ENCODE assay signal across 18 cellular contexts in genomic region chr10:43125881-43126731, GRCh38. TPM values are rescaled to one million over a fixed set of nuclear protein-coding genes. Genes with fewer than 3 reads are reported as not detected.
DNase-seq lines count a peak whose midpoint lies in the region; ATAC-seq and TF ChIP-seq lines count a peak whose summit lies in the region.
"Had no signal": no experiment of that assay in that cellular context is flagged by ENCODE, and none has a peak within 500 bp of the region (broad histone marks: within the 10 kb centered on the region; RNA-seq: fewer than 3 reads in every experiment).

No MANE protein-coding gene starts in this region.

- H3K27me3 Mint-ChIP-seq in activated CD4-positive, alpha-beta memory T cell treated with anti-CD3 and anti-CD28 coated beads, Interleukin-2, amount 10 ng/mL, durations not matched to agents 7 days and 5 days: no peaks in the 10 kb centered on the region
- no peaks in the 10 kb centered on the region for H3K27me3 Mint-ChIP-seq in activated CD4-positive, alpha-beta memory T cell treated with anti-CD3 and anti-CD28 coated beads for 36 hours
- H3K27me3 Mint-ChIP-seq in activated CD8-positive, alpha-beta T cell treated with anti-CD3 and anti-CD28 coated beads for 36 hours: no peaks in the 10 kb centered on the region

- intact Hi-C loops in activated CD4-positive, alpha-beta memory T cell treated with anti-CD3 and anti-CD28 coated beads for 36 hours (cut with micrococcal nuclease): loop anchor here (10.0 kb wide), 2 partner anchors 449 to 491 kb away; partner anchors contain the start of genes ZNF239 and ZNF33B
- intact Hi-C loops in activated CD8-positive, alpha-beta T cell treated with anti-CD3 and anti-CD28 coated beads for 36 hours (cut with micrococcal nuclease): no loop called here
- intact Hi-C loops in left lung (cut with DNase I) (no loop called here), PC-9 (cut with micrococcal nuclease; ENCODE audit: unreplicated experiment) (no loop called here)

- H3K36me3 ChIP-seq in left lung: no peaks in the 10 kb centered on the region
- no peaks in the 10 kb centered on the region for H3K36me3 ChIP-seq in suprapubic skin
- H3K36me3 ChIP-seq in PC-9 (ENCODE audit: low read depth): no peaks in the 10 kb centered on the region
- H3K36me3 ChIP-seq: pancreas, sigmoid colon, thyroid gland had no signal

- no peaks in the 10 kb centered on the region for H3K36me3 Mint-ChIP-seq in activated CD4-positive, alpha-beta memory T cell treated with anti-CD3 and anti-CD28 coated beads, Interleukin-2, amount 10 ng/mL, durations not matched to agents 7 days and 5 days (ENCODE audit: low read depth)
- H3K36me3 Mint-ChIP-seq in activated CD4-positive, alpha-beta memory T cell treated with anti-CD3 and anti-CD28 coated beads for 36 hours: no peaks in the 10 kb centered on the region
- H3K36me3 Mint-ChIP-seq in activated CD8-positive, alpha-beta T cell treated with anti-CD3 and anti-CD28 coated beads for 36 hours (ENCODE audit: low read depth): no peaks in the 10 kb centered on the region

- CTCF ChIA-PET in activated CD4-positive, alpha-beta memory T cell treated with anti-CD3 and anti-CD28 coated beads, Interleukin-2, amount 10 ng/mL, durations not matched to agents 7 days and 5 days (lab: Charles Lee): no interaction called here
- CTCF ChIA-PET in activated CD4-positive, alpha-beta memory T cell treated with anti-CD3 and anti-CD28 coated beads for 36 hours (lab: Charles Lee): no interaction called here
- CTCF ChIA-PET in activated CD8-positive, alpha-beta T cell treated with anti-CD3 and anti-CD28 coated beads for 36 hours (lab: Charles Lee): interaction anchor here (7.0 kb wide), 1 partner anchor 78 kb away, joined by 26 read pairs; no protein-coding TSS in a partner anchor
- CTCF ChIA-PET in PC-9 (lab: Charles Lee): no interaction called here

- H3K4me3 ChIP-seq in left lung (no peak overlapping the region), suprapubic skin (no peak overlapping the region), PC-9 (no peak overlapping the region)
- H3K4me3 ChIP-seq: A549, pancreas, sigmoid colon, thyroid gland had no signal

- H3K79me2 ChIP-seq in PC-9 (ENCODE audit: low read depth): no peaks in the 10 kb centered on the region

- TF ChIP-seq POLR2A in suprapubic skin (IDR thresholded peaks at IDR 0.05): no peak

- peak overlapping the region in 1 of 2 donors; percentile 33 for H3K27ac ChIP-seq in left lung
- no peak overlapping the region for H3K27ac ChIP-seq in suprapubic skin
- no peak overlapping the region for H3K27ac ChIP-seq in PC-9
- H3K27ac ChIP-seq: A549, pancreas, sigmoid colon, thyroid gland had no signal

- H3K4me1 Mint-ChIP-seq in activated CD4-positive, alpha-beta memory T cell treated with anti-CD3 and anti-CD28 coated beads, Interleukin-2, amount 10 ng/mL, durations not matched to agents 7 days and 5 days: peaks cover 85% of the 10 kb centered on the region
- peaks cover 35% of the 10 kb centered on the region for H3K4me1 Mint-ChIP-seq in activated CD4-positive, alpha-beta memory T cell treated with anti-CD3 and anti-CD28 coated beads for 36 hours (ENCODE audit: low read depth)
- peaks cover 40% of the 10 kb centered on the region for H3K4me1 Mint-ChIP-seq in activated CD8-positive, alpha-beta T cell treated with anti-CD3 and anti-CD28 coated beads for 36 hours (ENCODE audit: low read depth)

- no TSS peak for BruUV-seq in PC-9 (replicated peaks; lab: Mats Ljungman, UMichigan)

- DNase-seq in activated CD4-positive, alpha-beta memory T cell treated with anti-CD3 and anti-CD28 coated beads, Interleukin-2, amount 10 ng/mL, durations not matched to agents 7 days and 5 days: peak; percentile 12
- DNase-seq in activated CD4-positive, alpha-beta memory T cell treated with anti-CD3 and anti-CD28 coated beads for 36 hours: no peak
- DNase-seq in activated CD8-positive, alpha-beta T cell treated with anti-CD3 and anti-CD28 coated beads for 36 hours: peak; percentile 1
- peak; percentile 25 to 53 for DNase-seq in left lung
- DNase-seq in suprapubic skin (ENCODE audit: low spot score in 2 of 2): peak; percentile 39 to 64
- DNase-seq in A172 (ENCODE audit: low spot score): no peak
- DNase-seq in T-helper 2 cell: no peak
- no peak for DNase-seq in PC-9
- DNase-seq: hippocampal formation, NCI-H1105, NCI-H2107, NCI-H526, SIG-M5, sigmoid colon, T-helper 9 cell, thyroid gland had no signal

- WGBS in suprapubic skin: 85% methylated on average over 18 of the region's 23 CpGs

- TF ChIP-seq CTCF in activated CD8-positive, alpha-beta T cell treated with anti-CD3 and anti-CD28 coated beads for 36 hours (IDR thresholded peaks at IDR 0.05): no peak
- TF ChIP-seq CTCF in left lung (IDR thresholded peaks at IDR 0.05): no peak
- TF ChIP-seq CTCF in suprapubic skin (IDR thresholded peaks at IDR 0.05): no peak
- TF ChIP-seq CTCF in PC-9 (conservative IDR thresholded peaks at IDR 0.05): no peak

- no peaks in the 10 kb centered on the region for H3K9me2 ChIP-seq in PC-9 (ENCODE audit: insufficient read depth)

- no peak overlapping the region for H3K4me2 ChIP-seq in PC-9
- H3K4me2 ChIP-seq: A549 had no signal

- H3K27me3 ChIP-seq in left lung (no peaks in the 10 kb centered on the region), suprapubic skin (no peaks in the 10 kb centered on the region), PC-9 (ENCODE audit: insufficient read depth, low read depth) (0 out of 2 replicates have a peak, but pooled peaks cover 2% of the 10 kb centered on the region)
- H3K27me3 ChIP-seq: pancreas, sigmoid colon, thyroid gland had no signal

- no peak for TF ChIP-seq EP300 in suprapubic skin (IDR thresholded peaks at IDR 0.05)

- H3K9me3 ChIP-seq in left lung (no peaks in the 10 kb centered on the region), suprapubic skin (no peaks in the 10 kb centered on the region), PC-9 (ENCODE audit: insufficient read depth, low read depth) (no peaks in the 10 kb centered on the region)
- H3K9me3 ChIP-seq: A549, pancreas, sigmoid colon, thyroid gland had no signal

- no peaks in the 10 kb centered on the region for H4K20me1 ChIP-seq in PC-9 (ENCODE audit: insufficient read depth)

- POLR2A ChIA-PET in activated CD4-positive, alpha-beta memory T cell treated with anti-CD3 and anti-CD28 coated beads, Interleukin-2, amount 10 ng/mL, durations not matched to agents 7 days and 5 days (lab: Charles Lee): interaction anchor here (14.0 kb wide), 1 partner anchor 13 kb away, joined by 415 read pairs; the partner anchor contains the start of gene CSGALNACT2
- POLR2A ChIA-PET in activated CD4-positive, alpha-beta memory T cell treated with anti-CD3 and anti-CD28 coated beads for 36 hours (lab: Charles Lee): no interaction called here
- POLR2A ChIA-PET in activated CD8-positive, alpha-beta T cell treated with anti-CD3 and anti-CD28 coated beads for 36 hours (lab: Charles Lee): interaction anchor here (5.5 kb wide), 1 partner anchor 14 kb away, joined by 34 read pairs; the partner anchor contains the start of gene CSGALNACT2
- POLR2A ChIA-PET in PC-9 (lab: Charles Lee; ENCODE audit: unreplicated experiment): no interaction called here

- no peak overlapping the region for H3K4me3 Mint-ChIP-seq in activated CD4-positive, alpha-beta memory T cell treated with anti-CD3 and anti-CD28 coated beads, Interleukin-2, amount 10 ng/mL, durations not matched to agents 7 days and 5 days
- H3K4me3 Mint-ChIP-seq in activated CD4-positive, alpha-beta memory T cell treated with anti-CD3 and anti-CD28 coated beads for 36 hours: no peak overlapping the region
- H3K4me3 Mint-ChIP-seq in activated CD8-positive, alpha-beta T cell treated with anti-CD3 and anti-CD28 coated beads for 36 hours: no peak overlapping the region

- peak overlapping the region; percentile 84 for H3K27ac Mint-ChIP-seq in activated CD4-positive, alpha-beta memory T cell treated with anti-CD3 and anti-CD28 coated beads, Interleukin-2, amount 10 ng/mL, durations not matched to agents 7 days and 5 days
- H3K27ac Mint-ChIP-seq in activated CD4-positive, alpha-beta memory T cell treated with anti-CD3 and anti-CD28 coated beads for 36 hours: no peak overlapping the region
- H3K27ac Mint-ChIP-seq in activated CD8-positive, alpha-beta T cell treated with anti-CD3 and anti-CD28 coated beads for 36 hours: no peak overlapping the region

- H3F3A ChIP-seq in PC-9 (ENCODE audit: insufficient read depth, low read depth): no peaks in the 10 kb centered on the region

- H3K4me1 ChIP-seq in left lung: peaks cover 8 to 35% of the 10 kb centered on the region in 2 donors
- peaks cover 15% of the 10 kb centered on the region for H3K4me1 ChIP-seq in suprapubic skin
- peaks cover 15% of the 10 kb centered on the region for H3K4me1 ChIP-seq in PC-9 (replicated peaks; ENCODE audit: insufficient read depth)
- H3K4me1 ChIP-seq: A549, pancreas, sigmoid colon, thyroid gland had no signal

- H3K9me3 Mint-ChIP-seq in activated CD4-positive, alpha-beta memory T cell treated with anti-CD3 and anti-CD28 coated beads, Interleukin-2, amount 10 ng/mL, durations not matched to agents 7 days and 5 days: no peaks in the 10 kb centered on the region
- no peaks in the 10 kb centered on the region for H3K9me3 Mint-ChIP-seq in activated CD4-positive, alpha-beta memory T cell treated with anti-CD3 and anti-CD28 coated beads for 36 hours
- no peaks in the 10 kb centered on the region for H3K9me3 Mint-ChIP-seq in activated CD8-positive, alpha-beta T cell treated with anti-CD3 and anti-CD28 coated beads for 36 hours

- H2AFZ ChIP-seq in PC-9: no peak overlapping the region

- ATAC-seq in activated CD8-positive, alpha-beta T cell treated with anti-CD3 and anti-CD28 coated beads for 36 hours: no peak
- no peak for ATAC-seq in left lung
- ATAC-seq: pancreas had no signal

RNA-seq across cellular contexts. Expression of gene CSGALNACT2, which starts 12.1 kb away (rescaled TPM):
- total RNA-seq in activated CD4-positive, alpha-beta memory T cell treated with anti-CD3 and anti-CD28 coated beads, Interleukin-2, amount 10 ng/mL, durations not matched to agents 7 days and 5 days: 10 to 100 TPM; 64.8 to 66.2 TPM
- total RNA-seq in activated CD4-positive, alpha-beta memory T cell treated with anti-CD3 and anti-CD28 coated beads for 36 hours: 10 to 100 TPM; 30.2 to 32.3 TPM
- total RNA-seq in activated CD8-positive, alpha-beta T cell treated with anti-CD3 and anti-CD28 coated beads for 36 hours: 10 to 100 TPM; 15.3 to 15.5 TPM
- 10 to 100 TPM; 32.4 to 39.9 TPM for total RNA-seq in left lung
- 10 to 100 TPM; 10.1 to 15.5 (median 13.9) TPM for total RNA-seq in suprapubic skin
- total RNA-seq in A172 (2014; rRNA removed; shearing (Covaris generic)): 12.2 and 15.4 TPM in 2 replicates
- total RNA-seq in PC-9 (2021): 7.2 and 8.5 TPM in 2 replicates

RNA-seq across cellular contexts. Expression of gene RET, which starts 49.2 kb away (rescaled TPM):
- under 1 TPM; 0.28 to 0.50 TPM for total RNA-seq in activated CD4-positive, alpha-beta memory T cell treated with anti-CD3 and anti-CD28 coated beads, Interleukin-2, amount 10 ng/mL, durations not matched to agents 7 days and 5 days
- total RNA-seq in activated CD4-positive, alpha-beta memory T cell treated with anti-CD3 and anti-CD28 coated beads for 36 hours: under 1 TPM; 0.07 to 0.17 TPM
- total RNA-seq in activated CD8-positive, alpha-beta T cell treated with anti-CD3 and anti-CD28 coated beads for 36 hours: under 1 TPM; 0.13 to 0.47 TPM
- total RNA-seq in left lung (1 to 10 TPM in 1 of 2 donors, under 1 TPM in 1; 0.97 to 1.0 TPM), suprapubic skin (1 to 10 TPM in 1 of 4 donors, under 1 TPM in 3; 0.23 to 2.1 (median 0.78) TPM), PC-9 (2021) (not detected in 2 replicates)
- 0.38 and 5.3 TPM in 2 replicates for total RNA-seq in A172 (2014; rRNA removed; shearing (Covaris generic))

Comparison
In these comparisons a context has a peak if more than half of its experiments do, and no peak if none do; other contexts are left out.
1. DNase-seq: peak in activated CD4-positive, alpha-beta memory T cell treated with anti-CD3 and anti-CD28 coated beads, Interleukin-2, amount 10 ng/mL, durations not matched to agents 7 days and 5 days (single experiment), activated CD8-positive, alpha-beta T cell treated with anti-CD3 and anti-CD28 coated beads for 36 hours (single experiment), left lung (2 of 2) and suprapubic skin (2 of 2); none in activated CD4-positive, alpha-beta memory T cell treated with anti-CD3 and anti-CD28 coated beads for 36 hours (single experiment), A172 (single experiment), T-helper 2 cell (0 of 5) and PC-9 (0 of 2).
2. POLR2A ChIA-PET loops: an anchor here in activated CD4-positive, alpha-beta memory T cell treated with anti-CD3 and anti-CD28 coated beads, Interleukin-2, amount 10 ng/mL, durations not matched to agents 7 days and 5 days (14.0 kb wide) and activated CD8-positive, alpha-beta T cell treated with anti-CD3 and anti-CD28 coated beads for 36 hours (5.5 kb wide); none called in activated CD4-positive, alpha-beta memory T cell treated with anti-CD3 and anti-CD28 coated beads for 36 hours and PC-9.